15 cellular contexts compared by ENCODE assay signal in the genomic region with DNA sequence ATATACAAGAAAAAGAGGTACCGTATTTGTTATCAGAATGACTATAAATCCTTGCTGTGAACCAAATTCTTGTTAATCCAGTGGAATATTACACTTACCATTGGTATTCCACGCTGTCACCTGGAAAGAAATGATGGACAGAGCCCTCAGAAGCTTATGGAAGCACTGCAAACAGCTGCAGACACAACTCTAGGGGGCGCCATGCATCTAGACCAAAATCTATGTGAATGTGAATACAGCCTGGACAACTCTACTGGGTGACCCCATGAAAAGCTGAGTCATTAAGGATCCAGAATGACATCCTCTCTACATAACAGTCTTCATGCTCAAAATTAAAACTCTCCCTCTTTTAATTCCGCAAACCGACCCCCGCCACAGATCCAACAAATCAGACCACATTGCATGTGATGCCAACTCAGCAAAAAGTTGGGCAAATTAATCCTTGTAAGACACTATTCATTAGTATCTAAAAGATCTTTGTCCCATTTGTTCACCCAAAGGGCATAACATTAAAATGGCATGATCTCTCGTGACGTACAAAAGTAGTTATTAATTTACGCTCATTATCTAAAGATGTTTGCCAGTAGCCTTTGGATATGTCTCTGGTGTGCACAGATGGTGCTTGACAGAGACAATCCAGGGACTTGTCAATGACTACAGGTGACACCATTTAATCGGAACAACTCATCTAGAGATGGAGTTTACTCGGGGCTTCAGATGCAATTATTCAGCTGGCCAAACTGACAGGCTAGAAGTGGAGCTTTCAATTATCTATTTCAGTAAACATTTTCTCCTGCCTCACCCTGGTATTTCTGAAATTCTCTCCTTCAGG.
DNase-seq lines count a peak whose midpoint lies in the region; ATAC-seq and TF ChIP-seq lines count a peak whose summit lies in the region.
"Had no signal": no experiment of that assay in that cellular context is flagged by ENCODE, and none has a peak within 500 bp of the region (broad histone marks: within the 10 kb centered on the region; RNA-seq: fewer than 3 reads in every experiment).

No MANE protein-coding gene starts in this region.

- no peak overlapping the region for H3K9ac ChIP-seq in OCI-LY1 (ENCODE audit: low read length)

- no peaks in the 10 kb centered on the region for H3K4me1 ChIP-seq in OCI-LY1 (ENCODE audit: insufficient read depth, low read length, severe bottlenecking)
- H3K4me1 ChIP-seq: testis had no signal

- no peaks in the 10 kb centered on the region for H3K4me1 Mint-ChIP-seq in glutamatergic neuron (ENCODE audit: low read depth, unreplicated experiment)
- H3K4me1 Mint-ChIP-seq: CD8-positive, alpha-beta memory T cell; naive B cell had no signal

- no peaks in the 10 kb centered on the region for H3K27me3 Mint-ChIP-seq in glutamatergic neuron (ENCODE audit: unreplicated experiment)
- H3K27me3 Mint-ChIP-seq: CD8-positive, alpha-beta memory T cell; dendritic cell treated with granulocyte-macrophage colony-stimulating factor and Interleukin-4, amounts not matched to agents 40 ng/mL and 50 ng/mL, for 4 days had no signal

- H3K36me3 Mint-ChIP-seq in glutamatergic neuron (ENCODE audit: unreplicated experiment), result no peaks in the 10 kb centered on the region
- H3K36me3 Mint-ChIP-seq: CD8-positive, alpha-beta memory T cell; naive B cell had no signal

- no peaks in the 10 kb centered on the region for H3F3A ChIP-seq in OCI-LY1 (ENCODE audit: insufficient read depth, low read length)

- H3K9me3 Mint-ChIP-seq in glutamatergic neuron (ENCODE audit: unreplicated experiment), result no peaks in the 10 kb centered on the region

- no peaks in the 10 kb centered on the region for H3K79me2 ChIP-seq in OCI-LY1 (ENCODE audit: insufficient read depth, low read length)

- H3K27me3 ChIP-seq in OCI-LY1 (ENCODE audit: insufficient read depth, low read length), result no peaks in the 10 kb centered on the region
- H3K27me3 ChIP-seq: testis had no signal

- H3K27ac Mint-ChIP-seq in glutamatergic neuron (ENCODE audit: unreplicated experiment), result no peak overlapping the region
- H3K27ac Mint-ChIP-seq: CD8-positive, alpha-beta memory T cell; dendritic cell treated with granulocyte-macrophage colony-stimulating factor and Interleukin-4, amounts not matched to agents 40 ng/mL and 50 ng/mL, for 4 days; naive B cell had no signal

- no peak for ATAC-seq in GM21717 (IDR thresholded peaks at IDR 0.05; ENCODE audit: unreplicated experiment)

- H3K9me2 ChIP-seq in OCI-LY1 (ENCODE audit: low read depth, low read length), result no peaks in the 10 kb centered on the region

- no peak overlapping the region for H3K4me3 ChIP-seq in OCI-LY1 (ENCODE audit: low read depth, low read length, poor library complexity, severe bottlenecking)
- H3K4me3 ChIP-seq: testis had no signal

- H3K4me2 ChIP-seq in OCI-LY1 (ENCODE audit: low read length), result no peak overlapping the region

- DNase-seq in glutamatergic neuron (peak; percentile 29), NCI-H526 (lab: John Stamatoyannopoulos, UW) (no peak), NCI-H1105 treated with DMSO at 0.1 percent for 48 hours (lab: John Stamatoyannopoulos, UW) (no peak), GM13977 (ENCODE audit: low spot score) (no peak)
- DNase-seq: CD8-positive, alpha-beta memory T cell; HCEC 1CT; naive B cell; NCI-H2029; T1000; testis had no signal

- H3K36me3 ChIP-seq in OCI-LY1 (ENCODE audit: insufficient read depth, low read length), result no peaks in the 10 kb centered on the region

- H3K27ac ChIP-seq in C4-2B (no peak overlapping the region), OCI-LY1 (ENCODE audit: low read depth, low read length, poor library complexity, severe bottlenecking) (no peak overlapping the region)
- H3K27ac ChIP-seq: testis had no signal

- H3K9me3 ChIP-seq in OCI-LY1 (ENCODE audit: low read length), result no peaks in the 10 kb centered on the region
- H3K9me3 ChIP-seq: testis had no signal

- H3K4me3 Mint-ChIP-seq in glutamatergic neuron (ENCODE audit: unreplicated experiment), result no peak overlapping the region
- H3K4me3 Mint-ChIP-seq: CD8-positive, alpha-beta memory T cell; dendritic cell treated with granulocyte-macrophage colony-stimulating factor and Interleukin-4, amounts not matched to agents 40 ng/mL and 50 ng/mL, for 4 days; naive B cell had no signal

- no peak overlapping the region for H2AFZ ChIP-seq in OCI-LY1 (ENCODE audit: low read length)

- H4K20me1 ChIP-seq in OCI-LY1 (ENCODE audit: insufficient read depth, low read length), result no peaks in the 10 kb centered on the region

- in situ Hi-C loops in GM13977 (cut with MboI; ENCODE audit: low pct_unique_long_range_greater_than_20kb, low sequenced_read_pairs, unreplicated experiment), result no loop called here

- TF ChIP-seq CTCF in C4-2B (conservative IDR thresholded peaks at IDR 0.05), result peak; percentile 32
- 0 out of 2 replicates have a peak, but pooled peaks have one; percentile 2 for TF ChIP-seq CTCF in GM12874 (IDR thresholded peaks at IDR 0.05; ENCODE audit: insufficient read depth, low read depth, low read length)
- peak; percentile 23; the same call in 1 of the 2 replicates for TF ChIP-seq CTCF in OCI-LY1 (IDR thresholded peaks at IDR 0.05; ENCODE audit: low read length)
- peak; percentile 23 for TF ChIP-seq CTCF in glutamatergic neuron (IDR thresholded peaks at IDR 0.05; ENCODE audit: partially characterized antibody, unreplicated experiment)
- no peak for TF ChIP-seq CTCF in GM13977 (IDR thresholded peaks at IDR 0.05; ENCODE audit: extremely low read depth, insufficient read depth, missing control alignments)
